13 cellular contexts compared by ENCODE assay signal in genomic region chr16:85376292-85377095, GRCh38.
DNase-seq lines count a peak whose midpoint lies in the region; ATAC-seq lines count a peak whose summit lies in the region.
"Had no signal": no experiment of that assay in that cellular context is flagged by ENCODE, and none has a peak within 500 bp of the region (broad histone marks: within the 10 kb centered on the region; RNA-seq: fewer than 3 reads in every experiment).

No MANE protein-coding gene starts in this region.

- no peak overlapping the region for H3K4ac ChIP-seq in trophoblast cell (ENCODE audit: low read depth, low read length)

- H3K79me1 ChIP-seq in trophoblast cell (ENCODE audit: low read length): peaks cover 3% of the 10 kb centered on the region

- no peak overlapping the region for H3K4me2 ChIP-seq in trophoblast cell (ENCODE audit: low read length)

- H3K27ac ChIP-seq in trophoblast cell (ENCODE audit: low read depth, low read length): no peak overlapping the region
- H3K27ac ChIP-seq: epithelial cell of prostate had no signal

- no peak overlapping the region for H3K18ac ChIP-seq in trophoblast cell (ENCODE audit: low read length)

- no peak overlapping the region for H4K8ac ChIP-seq in trophoblast cell (ENCODE audit: low read depth, low read length)

- H3K14ac ChIP-seq in trophoblast cell (ENCODE audit: low read length): no peak overlapping the region

- H3K9ac ChIP-seq in trophoblast cell (ENCODE audit: low read length): no peak overlapping the region

- no peak overlapping the region for H3K23ac ChIP-seq in trophoblast cell (ENCODE audit: low read length)

- H2BK12ac ChIP-seq in trophoblast cell (ENCODE audit: low read length): peak overlapping the region; percentile 16

- H2BK5ac ChIP-seq in trophoblast cell (ENCODE audit: low read depth, low read length, poor library complexity): no peak overlapping the region

- no peak overlapping the region for H2BK120ac ChIP-seq in trophoblast cell (ENCODE audit: insufficient read depth, low read length, poor library complexity)

- H4K91ac ChIP-seq in trophoblast cell (ENCODE audit: low read depth, low read length): no peak overlapping the region

- no peaks in the 10 kb centered on the region for H3K36me3 ChIP-seq in trophoblast cell (ENCODE audit: control insufficient read depth in 1 of 2, insufficient read depth in 2 of 2, low read length in 2 of 2)

- H3K9me3 ChIP-seq in trophoblast cell (ENCODE audit: insufficient read depth, low read depth, low read length): peaks cover 7% of the 10 kb centered on the region

- no peak for DNase-seq in Right ventricle myocardium inferior (ENCODE audit: missing footprints)
- no peak for DNase-seq in cardiac septum (ENCODE audit: low spot score)
- peak; percentile 61 for DNase-seq in globus pallidus (ENCODE audit: low spot score)
- DNase-seq in trophoblast cell: no peak
- DNase-seq in stimulated activated CD4-positive, alpha-beta T cell treated with anti-CD3 and anti-CD28 coated beads, Interleukin-12 subunit alpha, Interleukin-12 subunit beta, amount 100 ng/mL, for 4 hours: no peak
- DNase-seq in activated CD4-positive, alpha-beta T cell treated with anti-CD3 and anti-CD28 coated beads, Interleukin-2, amount 50 U/mL, for 48 hours: no peak
- DNase-seq in T-helper 1 cell: no peak
- DNase-seq: DMS53; stimulated activated CD4-positive, alpha-beta T cell treated with anti-CD3 and anti-CD28 coated beads, Interleukin-2, amount 100 ng/mL, for 24 hours; stimulated activated naive CD4-positive, alpha-beta T cell had no signal

- no peaks in the 10 kb centered on the region for H3K27me3 ChIP-seq in trophoblast cell (ENCODE audit: insufficient read depth, low read length)

- no peak overlapping the region for H4K12ac ChIP-seq in trophoblast cell (ENCODE audit: low read depth, low read length)

- no peak overlapping the region for H3K4me3 ChIP-seq in trophoblast cell (ENCODE audit: low read depth, low read length)
- H3K4me3 ChIP-seq: GM12878 had no signal

- peak; percentile 83 for ATAC-seq in Right ventricle myocardium inferior
- ATAC-seq in activated CD4-positive, CD25-positive, alpha-beta regulatory T cell treated with anti-CD3 and anti-CD28 coated beads, Interleukin-2, amount 50 U/mL, for 24 hours: no peak
- ATAC-seq: GM12878 had no signal

- no peak overlapping the region for H2AFZ ChIP-seq in trophoblast cell (ENCODE audit: insufficient read depth, low read length, poor library complexity)

- no CpG with 5 or more reads among the region's 29 CpGs for WGBS in trophoblast cell (ENCODE audit: extremely low coverage, insufficient coverage, insufficient read length)

- intact Hi-C loops in Right ventricle myocardium inferior (cut with DNase I) (no loop called here), cardiac septum (cut with DNase I) (no loop called here)

- peaks cover 13 to 17% of the 10 kb centered on the region in 2 experiments for H3K4me1 ChIP-seq in trophoblast cell (ENCODE audit: control insufficient read depth in 1 of 2, insufficient read depth in 2 of 2, low read length in 2 of 2)

- no peaks in the 10 kb centered on the region for H3K79me2 ChIP-seq in trophoblast cell (ENCODE audit: control insufficient read depth, insufficient read depth, low read length, poor library complexity)

- peak overlapping the region; percentile 22 for H2AK5ac ChIP-seq in trophoblast cell (ENCODE audit: low read length)
